10 cellular contexts compared by ENCODE assay signal in genomic region chr3:42035816-42036482, GRCh38. TPM values are rescaled to one million over a fixed set of nuclear protein-coding genes. Genes with fewer than 3 reads are reported as not detected.
DNase-seq lines count a peak whose midpoint lies in the region; ATAC-seq, FAIRE-seq and TF ChIP-seq lines count a peak whose summit lies in the region.
"Had no signal": no experiment of that assay in that cellular context is flagged by ENCODE, and none has a peak within 500 bp of the region (broad histone marks: within the 10 kb centered on the region; RNA-seq: fewer than 3 reads in every experiment).

No MANE protein-coding gene starts in this region.

- H3K36me3 ChIP-seq in HEK293 (ENCODE audit: control insufficient read depth in 2 of 2, insufficient read depth in 1 of 2, low read length in 2 of 2) (peaks cover 0 to 12% of the 10 kb centered on the region in 2 experiments; a peak in 1 of 3 replicates), astrocyte (ENCODE audit: insufficient read depth, low read length) (peaks cover 4% of the 10 kb centered on the region)

- H4K20me1 ChIP-seq in astrocyte (ENCODE audit: insufficient read depth, low read length): no peaks in the 10 kb centered on the region

- H3K9me3 ChIP-seq in HEK293 (ENCODE audit: control insufficient read depth, insufficient read depth, low read depth, low read length) (no peaks in the 10 kb centered on the region), astrocyte (ENCODE audit: insufficient read depth, low read depth, low read length) (no peaks in the 10 kb centered on the region)

- H3K4me1 ChIP-seq in HEK293 (ENCODE audit: control insufficient read depth, insufficient read depth, low read length) (peaks cover 3% of the 10 kb centered on the region; the same call in 1 of the 2 replicates), astrocyte (ENCODE audit: insufficient read depth, low read length) (peaks cover 57% of the 10 kb centered on the region)

- peaks cover 1% of the 10 kb centered on the region for H3K9me3 Mint-ChIP-seq in astrocyte (ENCODE audit: unreplicated experiment)
- no peaks in the 10 kb centered on the region for H3K9me3 Mint-ChIP-seq in stimulated activated memory B cell treated with anti-CD40 and anti-IgM and Interleukin-4, amounts not matched to agents 10 μg/mL and 1 μg/mL and 100 μg/mL, for 72 hours

- CTCF ChIA-PET in HEK293 (lab: Yijun Ruan, JAX): interaction anchor here (0.7 to 2.0 kb wide), 2 partner anchors 64 to 138 kb away, joined by 3 to 6 read pairs; no protein-coding TSS in a partner anchor

- H3K27ac ChIP-seq in HEK293 (ENCODE audit: extremely low read depth, low read depth, low read length): no peak overlapping the region
- peak overlapping the region; percentile 88 for H3K27ac ChIP-seq in astrocyte (ENCODE audit: low read depth, low read length)
- H3K27ac ChIP-seq: SK-N-MC had no signal

- POLR2A ChIA-PET in HEK293 (lab: Yijun Ruan, JAX): no interaction called here

- no peak for DNase-seq in astrocyte (ENCODE audit: low read depth)
- peak; percentile 91 for DNase-seq in left lobe of liver (ENCODE audit: low spot score)
- no peak for DNase-seq in amygdala (lab: John Stamatoyannopoulos, UW)
- no peak for DNase-seq in activated CD4-positive, CD25-positive, alpha-beta regulatory T cell (lab: John Stamatoyannopoulos, UW)
- no peak for DNase-seq in stimulated activated CD4-positive, alpha-beta T cell treated with anti-CD3 and anti-CD28 coated beads, Interleukin-2, amount 100 ng/mL, for 48 hours
- DNase-seq: NCI-H1092 had no signal

- H3K4me3 Mint-ChIP-seq in astrocyte (ENCODE audit: unreplicated experiment): peak overlapping the region; percentile 35
- H3K4me3 Mint-ChIP-seq in stimulated activated memory B cell treated with anti-CD40 and anti-IgM and Interleukin-4, amounts not matched to agents 10 μg/mL and 1 μg/mL and 100 μg/mL, for 72 hours: peak overlapping the region; percentile 10

- H3K79me2 ChIP-seq in astrocyte (ENCODE audit: insufficient read depth, low read length): peaks cover 73% of the 10 kb centered on the region

- no peak for FAIRE-seq in astrocyte (lab: Jason Lieb, UNC)

- H3K9ac ChIP-seq in astrocyte (ENCODE audit: low read length): peak overlapping the region; percentile 75

- H3K36me3 Mint-ChIP-seq in astrocyte (ENCODE audit: low read depth, unreplicated experiment): peaks cover 12% of the 10 kb centered on the region
- peaks cover 41% of the 10 kb centered on the region for H3K36me3 Mint-ChIP-seq in stimulated activated memory B cell treated with anti-CD40 and anti-IgM and Interleukin-4, amounts not matched to agents 10 μg/mL and 1 μg/mL and 100 μg/mL, for 72 hours

- H2AFZ ChIP-seq in astrocyte (ENCODE audit: low read depth, low read length): no peak overlapping the region

- H3K4me3 ChIP-seq in HEK293 (ENCODE audit: low read depth, low read length) (no peak overlapping the region), astrocyte (ENCODE audit: insufficient read depth, low read depth, low read length) (no peak overlapping the region)
- H3K4me3 ChIP-seq: SK-N-MC had no signal

- H3K4me2 ChIP-seq in astrocyte (ENCODE audit: low read length): peak overlapping the region; percentile 72

- TF ChIP-seq CTCF in HEK293 (tag by site-specific recombination; IDR thresholded peaks at IDR 0.05): no peak
- TF ChIP-seq CTCF in astrocyte (IDR thresholded peaks at IDR 0.05; ENCODE audit: insufficient read depth, low read depth, low read length): no peak

- ATAC-seq in left lobe of liver (peak; percentile 82), GM21367 (IDR thresholded peaks at IDR 0.05; ENCODE audit: unreplicated experiment) (no peak)
- no peak for ATAC-seq in stimulated activated memory B cell treated with anti-CD40 and anti-IgM and Interleukin-4, amounts not matched to agents 10 μg/mL and 1 μg/mL and 100 μg/mL, for 72 hours

- no peaks in the 10 kb centered on the region for H3K27me3 ChIP-seq in astrocyte (ENCODE audit: insufficient read depth, low read length)

- H3K27me3 Mint-ChIP-seq in astrocyte (ENCODE audit: low read depth, unreplicated experiment): no peaks in the 10 kb centered on the region
- H3K27me3 Mint-ChIP-seq in stimulated activated memory B cell treated with anti-CD40 and anti-IgM and Interleukin-4, amounts not matched to agents 10 μg/mL and 1 μg/mL and 100 μg/mL, for 72 hours: no peaks in the 10 kb centered on the region

- peaks cover 61% of the 10 kb centered on the region for H3K4me1 Mint-ChIP-seq in astrocyte (ENCODE audit: low read depth, unreplicated experiment)
- peaks cover 81% of the 10 kb centered on the region for H3K4me1 Mint-ChIP-seq in stimulated activated memory B cell treated with anti-CD40 and anti-IgM and Interleukin-4, amounts not matched to agents 10 μg/mL and 1 μg/mL and 100 μg/mL, for 72 hours

- peak overlapping the region; percentile 99 for H3K27ac Mint-ChIP-seq in astrocyte (ENCODE audit: unreplicated experiment)
- H3K27ac Mint-ChIP-seq in stimulated activated memory B cell treated with anti-CD40 and anti-IgM and Interleukin-4, amounts not matched to agents 10 μg/mL and 1 μg/mL and 100 μg/mL, for 72 hours: peak overlapping the region; percentile 65

TF ChIP-seq in HEK293, 187 proteins besides CTCF, POLR2A, EP300 and RAD21:
- TF ChIP-seq ZNF629 (tag by site-specific recombination; IDR thresholded peaks at IDR 0.05) (no peak), ZNF664 (tag by site-specific recombination; IDR thresholded peaks at IDR 0.05) (peak; percentile 50; the same call in 1 of the 2 replicates), ZNF621 (tag by site-specific recombination; IDR thresholded peaks at IDR 0.05) (no peak)

RNA-seq across cellular contexts. Expression of gene TRAK1, which starts 55.2 kb away (rescaled TPM):
- total RNA-seq in astrocyte: 52.3 and 56.2 TPM in 2 replicates
- total RNA-seq in left lobe of liver: 11.2 TPM
